1 cellular context compared by ENCODE assay signal in genomic region chr2:189522435-189523151, GRCh38.
TF ChIP-seq lines count a peak whose summit lies in the region.

No MANE protein-coding gene starts in this region.

TF ChIP-seq in HepG2, 621 proteins besides CTCF, POLR2A, EP300 and RAD21 (continued from another document and continues in another):
- TF ChIP-seq ZNF142 (CRISPR knock-in tag; IDR thresholded peaks at IDR 0.05) = no peak
- peak; percentile 53; the same call in 1 of the 2 replicates for TF ChIP-seq SALL1 (CRISPR knock-in tag; IDR thresholded peaks at IDR 0.05)
- TF ChIP-seq ELF3 (CRISPR knock-in tag; IDR thresholded peaks at IDR 0.05) = peak; percentile 95
- TF ChIP-seq FOXO1 (CRISPR knock-in tag; IDR thresholded peaks at IDR 0.05) = peak; percentile 53; the same call in 1 of the 2 replicates
- no peak for TF ChIP-seq TFDP2 (CRISPR knock-in tag; IDR thresholded peaks at IDR 0.05)
- TF ChIP-seq HES4 (CRISPR knock-in tag; IDR thresholded peaks at IDR 0.05; ENCODE audit: borderline replicate concordance) = no peak
- no peak for TF ChIP-seq ZFP37 (CRISPR knock-in tag; IDR thresholded peaks at IDR 0.05; ENCODE audit: borderline replicate concordance)
- TF ChIP-seq FOXO4 (CRISPR knock-in tag; conservative IDR thresholded peaks at IDR 0.05) = no peak
- TF ChIP-seq ZNF883 (CRISPR knock-in tag; IDR thresholded peaks at IDR 0.05; ENCODE audit: not compliant biosample characterization) = no peak
- no peak for TF ChIP-seq ZNF7 (CRISPR knock-in tag; IDR thresholded peaks at IDR 0.05)
- 0 out of 2 replicates have a peak, but pooled peaks have one; percentile 30 for TF ChIP-seq JUN (CRISPR knock-in tag; IDR thresholded peaks at IDR 0.05)
- no peak for TF ChIP-seq GRHL1 (CRISPR knock-in tag; conservative IDR thresholded peaks at IDR 0.05)
- peak; percentile 45; the same call in 1 of the 2 replicates for TF ChIP-seq IKZF5 (CRISPR knock-in tag; IDR thresholded peaks at IDR 0.05)
- no peak for TF ChIP-seq RBM22 (optimal IDR thresholded peaks at IDR 0.05; ENCODE audit: low read length)
- no peak for TF ChIP-seq SNAPC4 (CRISPR knock-in tag; IDR thresholded peaks at IDR 0.05)
- no peak for TF ChIP-seq ZNF337 (CRISPR knock-in tag; IDR thresholded peaks at IDR 0.05; ENCODE audit: borderline replicate concordance, low read depth)
- no peak for TF ChIP-seq TRIM24 (CRISPR knock-in tag; IDR thresholded peaks at IDR 0.05)
- no peak for TF ChIP-seq ZNF619 (CRISPR knock-in tag; IDR thresholded peaks at IDR 0.05)
- TF ChIP-seq NRL (CRISPR knock-in tag; IDR thresholded peaks at IDR 0.05; ENCODE audit: borderline replicate concordance) = no peak
- TF ChIP-seq ZNF562 (CRISPR knock-in tag; IDR thresholded peaks at IDR 0.05; ENCODE audit: borderline replicate concordance) = no peak
- TF ChIP-seq ZNF879 (CRISPR knock-in tag; IDR thresholded peaks at IDR 0.05) = no peak
- TF ChIP-seq ZNF576 (CRISPR knock-in tag; IDR thresholded peaks at IDR 0.05) = no peak
- TF ChIP-seq FOSL1 (CRISPR knock-in tag; IDR thresholded peaks at IDR 0.05; ENCODE audit: borderline replicate concordance) = no peak
- 0 out of 2 replicates have a peak, but pooled peaks have one; percentile 28 for TF ChIP-seq ZNF101 (CRISPR knock-in tag; IDR thresholded peaks at IDR 0.05; ENCODE audit: borderline replicate concordance, low read depth)
- no peak for TF ChIP-seq CENPX (CRISPR knock-in tag; IDR thresholded peaks at IDR 0.05)
- TF ChIP-seq PCBP1 (IDR thresholded peaks at IDR 0.05; ENCODE audit: borderline replicate concordance, low read depth, low read length) = no peak
- no peak for TF ChIP-seq TBX2 (CRISPR knock-in tag; IDR thresholded peaks at IDR 0.05; ENCODE audit: borderline replicate concordance)
- no peak for TF ChIP-seq HIC2 (CRISPR knock-in tag; IDR thresholded peaks at IDR 0.05; ENCODE audit: low read depth)
- 0 out of 2 replicates have a peak, but pooled peaks have one; percentile 10 for TF ChIP-seq KDM1A (CRISPR knock-in tag; IDR thresholded peaks at IDR 0.05)
- TF ChIP-seq ZNF326 (CRISPR knock-in tag; IDR thresholded peaks at IDR 0.05; ENCODE audit: borderline replicate concordance) = no peak
- no peak for TF ChIP-seq PAX8 (CRISPR knock-in tag; IDR thresholded peaks at IDR 0.05; ENCODE audit: borderline replicate concordance)
- TF ChIP-seq NCOA5 (CRISPR knock-in tag; IDR thresholded peaks at IDR 0.05) = no peak
- no peak for TF ChIP-seq CENPBD1 (CRISPR knock-in tag; IDR thresholded peaks at IDR 0.05; ENCODE audit: borderline replicate concordance, low read depth)
- TF ChIP-seq PRMT3 (CRISPR knock-in tag; IDR thresholded peaks at IDR 0.05; ENCODE audit: borderline replicate concordance, low read depth) = no peak
- TF ChIP-seq SNAPC5 (CRISPR knock-in tag; IDR thresholded peaks at IDR 0.05; ENCODE audit: borderline replicate concordance) = no peak
- peak; percentile 72; the same call in 1 of the 2 replicates for TF ChIP-seq ZSCAN21 (CRISPR knock-in tag; IDR thresholded peaks at IDR 0.05; ENCODE audit: borderline replicate concordance)
- no peak for TF ChIP-seq SRSF4 (IDR thresholded peaks at IDR 0.05; ENCODE audit: low read depth, low read length, poor library complexity, severe bottlenecking)
- peak; percentile 71 for TF ChIP-seq IRF2 (CRISPR knock-in tag; IDR thresholded peaks at IDR 0.05)
- no peak for TF ChIP-seq BCL3 (CRISPR knock-in tag; IDR thresholded peaks at IDR 0.05)
- no peak for TF ChIP-seq U2AF2 (IDR thresholded peaks at IDR 0.05; ENCODE audit: low read depth, low read length)
